In the genomic region with DNA sequence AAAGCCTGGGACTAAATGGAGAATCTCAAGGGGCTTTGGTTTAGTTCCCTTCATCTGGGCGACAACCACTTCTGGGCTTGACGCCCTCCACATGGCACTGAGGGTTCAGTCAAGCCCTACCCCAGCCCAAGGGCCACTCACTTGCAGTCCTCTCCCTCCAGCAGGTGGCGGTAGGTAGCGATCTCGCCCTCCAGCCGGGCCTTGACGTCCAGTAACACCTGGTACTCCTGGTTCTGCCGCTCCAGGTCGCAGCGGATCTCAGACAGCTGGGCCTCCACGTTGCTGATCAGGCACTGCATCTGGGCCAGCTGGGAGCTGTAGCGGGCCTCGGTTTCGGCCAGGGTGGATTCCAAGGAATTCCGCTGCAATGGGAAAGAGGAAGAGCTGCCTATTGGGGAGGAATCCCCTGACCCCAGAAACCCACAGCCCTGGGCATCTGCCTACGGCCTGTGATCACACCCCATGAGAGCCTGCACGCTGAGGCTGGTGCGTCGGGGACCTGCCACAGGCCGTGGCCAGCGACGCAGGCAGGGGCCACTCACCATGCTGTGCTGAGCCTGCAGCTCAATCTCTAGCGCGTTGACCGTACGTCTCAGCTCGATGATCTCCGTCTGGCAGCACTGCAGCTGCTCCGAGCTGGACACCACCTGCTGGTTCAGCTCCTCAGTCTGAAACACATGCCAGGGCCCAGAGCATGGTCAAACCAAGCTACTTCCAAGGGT, we compare ENCODE assay signal across 9 cellular contexts. TPM values are rescaled to one million over a fixed set of nuclear protein-coding genes. Genes with fewer than 3 reads are reported as not detected.
DNase-seq lines count a peak whose midpoint lies in the region; FAIRE-seq and TF ChIP-seq lines count a peak whose summit lies in the region.
"Had no signal": no experiment of that assay in that cellular context is flagged by ENCODE, and none has a peak within 500 bp of the region (broad histone marks: within the 10 kb centered on the region; RNA-seq: fewer than 3 reads in every experiment).

No MANE protein-coding gene starts in this region.

- H3K4me1 ChIP-seq in Peyer's patch (no peaks in the 10 kb centered on the region), thyroid gland (peaks cover 12 to 22% of the 10 kb centered on the region in 2 donors)

- no peaks in the 10 kb centered on the region for H3K36me3 ChIP-seq in Peyer's patch
- H3K36me3 ChIP-seq in thyroid gland: no peaks in the 10 kb centered on the region

- intact Hi-C loops in thyroid gland (cut with DNase I): no loop called here

- no peak overlapping the region for H3K27ac ChIP-seq in Peyer's patch
- H3K27ac ChIP-seq in thyroid gland: no peak overlapping the region

- H3K27me3 ChIP-seq in Peyer's patch: no peaks in the 10 kb centered on the region
- H3K27me3 ChIP-seq in thyroid gland: no peaks in the 10 kb centered on the region

- H3K4me3 ChIP-seq in Peyer's patch (no peak overlapping the region), epithelial cell of proximal tubule (ENCODE audit: low read depth, low read length) (no peak overlapping the region), thyroid gland (replicated peaks in 1 of 3) (no peak overlapping the region)

- peak in 4 of 6 experiments; percentile 41 to 70 (median 58) for TF ChIP-seq CTCF in Peyer's patch (IDR thresholded peaks at IDR 0.05)
- peak; percentile 41 for TF ChIP-seq CTCF in epithelial cell of proximal tubule (conservative IDR thresholded peaks at IDR 0.05; ENCODE audit: low read depth, low read length)
- TF ChIP-seq CTCF in thyroid gland (IDR thresholded peaks at IDR 0.05): peak in 1 of 6 experiments; percentile 26

- DNase-seq in GM12892 (ENCODE audit: insufficient read length) (peak; percentile 40), Peyer's patch (peak in 2 of 3 donors; percentile 80 to 83), epithelial cell of proximal tubule (ENCODE audit: low read depth) (no peak), NCI-H1694 (lab: John Stamatoyannopoulos, UW) (no peak), hypothalamus (lab: John Stamatoyannopoulos, UW) (no peak), NCI-H1092 (lab: John Stamatoyannopoulos, UW) (no peak), thyroid gland (no peak)
- peak; percentile 25 for DNase-seq in stimulated activated CD4-positive, alpha-beta T cell treated with anti-CD3 and anti-CD28 coated beads, Interleukin-12 subunit alpha, Interleukin-12 subunit beta, amount 100 ng/mL, for 4 hours

- 78% methylated on average over 26 of the region's 29 CpGs for WGBS in thyroid gland, 2 donors

- TF ChIP-seq POLR2A in GM12892 (IDR thresholded peaks at IDR 0.05; ENCODE audit: low read depth, low read length) (no peak), Peyer's patch (IDR thresholded peaks at IDR 0.05) (no peak), thyroid gland (IDR thresholded peaks at IDR 0.05) (no peak)

- no peak for FAIRE-seq in GM12892 (lab: Jason Lieb, UNC)

- H3K9me3 ChIP-seq in Peyer's patch: no peaks in the 10 kb centered on the region
- H3K9me3 ChIP-seq in thyroid gland: no peaks in the 10 kb centered on the region

RNA-seq across cellular contexts. Expression of a gene that starts 2.7 kb away (rescaled TPM):
- not detected for polyA plus RNA-seq in GM12892 (2012; ENCODE audit: missing spikeins)
- not detected for total RNA-seq in Peyer's patch
- not detected in 2 replicates for total RNA-seq in epithelial cell of proximal tubule
- total RNA-seq in thyroid gland: not detected
- total RNA-seq: mesenteric fat pad had no signal

RNA-seq across cellular contexts. Expression of a gene that starts 6.0 kb away (rescaled TPM):
- polyA plus RNA-seq in GM12892 (2012; ENCODE audit: missing spikeins): not detected
- not detected for total RNA-seq in Peyer's patch
- total RNA-seq in epithelial cell of proximal tubule: not detected in 2 replicates
- not detected for total RNA-seq in thyroid gland
- total RNA-seq: mesenteric fat pad had no signal

RNA-seq across cellular contexts. Expression of a gene that starts 18.4 kb away (rescaled TPM):
- not detected for polyA plus RNA-seq in GM12892 (2012; ENCODE audit: missing spikeins)
- total RNA-seq in Peyer's patch: 1 to 10 TPM in 1 of 4 donors, not detected in 3; 2.5 TPM
- total RNA-seq in epithelial cell of proximal tubule: 1.0 and 2.0 TPM in 2 replicates
- under 1 TPM in 1 of 4 donors, not detected in 3; 0.83 TPM for total RNA-seq in thyroid gland
- total RNA-seq: mesenteric fat pad had no signal

RNA-seq across cellular contexts. Expression of a gene that starts 19.8 kb away (rescaled TPM):
- polyA plus RNA-seq in GM12892 (2012; ENCODE audit: missing spikeins): not detected
- total RNA-seq in Peyer's patch: not detected
- total RNA-seq in epithelial cell of proximal tubule: not detected in 2 replicates
- total RNA-seq in thyroid gland: not detected
- total RNA-seq: mesenteric fat pad had no signal

RNA-seq across cellular contexts. Expression of a gene that starts 31.7 kb away (rescaled TPM):
- polyA plus RNA-seq in GM12892 (2012; ENCODE audit: missing spikeins): not detected
- total RNA-seq in Peyer's patch: 10 to 100 TPM; 12.3 to 44.5 (median 28.8) TPM
- 4.6 and 15.6 TPM in 2 replicates for total RNA-seq in epithelial cell of proximal tubule
- total RNA-seq in thyroid gland: under 1 TPM in 1 of 4 donors, not detected in 3; 0.93 TPM
- total RNA-seq: mesenteric fat pad had no signal

Comparison
In these comparisons a context has a peak if more than half of its experiments do, and no peak if none do; other contexts are left out.
1. DNase-seq: peak in GM12892 (single experiment), Peyer's patch (2 of 3) and stimulated activated CD4-positive, alpha-beta T cell treated with anti-CD3 and anti-CD28 coated beads, Interleukin-12 subunit alpha, Interleukin-12 subunit beta, amount 100 ng/mL, for 4 hours (single experiment); none in epithelial cell of proximal tubule (single experiment), NCI-H1694 (single experiment), hypothalamus (0 of 51), NCI-H1092 (single experiment) and thyroid gland (0 of 2).